In the genomic region with DNA sequence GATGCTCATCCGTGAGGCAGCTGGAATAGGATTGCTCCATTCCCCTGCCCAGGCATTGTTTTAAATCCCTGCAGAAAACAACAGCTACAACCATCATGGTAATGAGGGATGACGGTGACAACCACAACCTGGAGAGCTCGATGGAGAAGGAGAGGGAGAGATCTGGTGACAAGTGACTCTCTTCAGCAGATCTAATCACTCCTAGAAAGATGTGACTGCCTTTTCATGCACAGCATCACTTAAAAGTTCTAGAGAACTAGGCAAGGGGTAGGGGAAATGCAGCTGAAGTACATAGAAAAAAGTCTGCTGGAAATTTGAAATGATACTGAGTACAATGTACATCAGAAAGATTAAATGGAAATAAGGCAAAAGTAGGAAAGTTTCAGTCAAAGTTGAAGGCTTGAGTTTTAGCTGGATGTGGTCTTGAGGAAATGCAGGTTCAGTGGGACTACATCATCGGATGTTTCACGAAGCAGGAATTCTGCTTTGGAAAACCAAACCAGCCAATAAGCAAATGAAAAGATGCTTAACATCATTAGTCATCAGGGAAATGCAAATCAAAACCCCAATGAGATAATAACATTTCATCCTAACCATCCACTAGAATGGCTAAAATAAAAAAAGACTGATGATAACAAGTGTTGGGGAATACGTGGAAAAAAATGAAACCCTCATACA, we compare ENCODE assay signal across 9 cellular contexts. TPM values are rescaled to one million over a fixed set of nuclear protein-coding genes. Genes with fewer than 3 reads are reported as not detected.
DNase-seq lines count a peak whose midpoint lies in the region; ATAC-seq and TF ChIP-seq lines count a peak whose summit lies in the region.
"Had no signal": no experiment of that assay in that cellular context is flagged by ENCODE, and none has a peak within 500 bp of the region (broad histone marks: within the 10 kb centered on the region; RNA-seq: fewer than 3 reads in every experiment).

No MANE protein-coding gene starts in this region.

- peaks cover 74% of the 10 kb centered on the region for H3K4me1 Mint-ChIP-seq in activated T-cell treated with anti-CD3 and anti-CD28 coated beads, Interleukin-2, amount 50 U/mL, for 4 hours (ENCODE audit: low read depth)
- H3K4me1 Mint-ChIP-seq in stimulated activated naive CD8-positive, alpha-beta T cell treated with anti-CD3 and anti-CD28 coated beads, Interleukin-15, amount 100 ng/mL, for 72 hours, result peaks cover 65% of the 10 kb centered on the region

- peak in 1 of 2 donors; percentile 16 for ATAC-seq in activated T-cell treated with anti-CD3 and anti-CD28 coated beads, Interleukin-2, amount 50 U/mL, for 4 hours
- ATAC-seq in stimulated activated naive CD8-positive, alpha-beta T cell treated with anti-CD3 and anti-CD28 coated beads, Interleukin-15, amount 100 ng/mL, for 72 hours, result no peak
- ATAC-seq in GM19455 (IDR thresholded peaks at IDR 0.05; ENCODE audit: unreplicated experiment) (no peak), GM18909 (IDR thresholded peaks at IDR 0.05; ENCODE audit: poor library complexity, unreplicated experiment) (no peak)

- peak overlapping the region; percentile 33 for H3K4me3 Mint-ChIP-seq in activated T-cell treated with anti-CD3 and anti-CD28 coated beads, Interleukin-2, amount 50 U/mL, for 4 hours
- H3K4me3 Mint-ChIP-seq in stimulated activated naive CD8-positive, alpha-beta T cell treated with anti-CD3 and anti-CD28 coated beads, Interleukin-15, amount 100 ng/mL, for 72 hours, result peak overlapping the region; percentile 45 to 52

- peak overlapping the region; percentile 48; the same call in 1 of the 2 replicates for H2AFZ ChIP-seq in OCI-LY7 (ENCODE audit: low read length)

- DNase-seq in activated T-cell treated with anti-CD3 and anti-CD28 coated beads, Interleukin-2, amount 50 U/mL, for 4 hours, result no peak
- no peak for DNase-seq in activated T-cell treated with anti-CD3 and anti-CD28 coated beads, Interleukin-2, amount 50 U/mL, for 1 hour
- DNase-seq in OCI-LY7 (ENCODE audit: low spot score) (no peak), brain microvascular endothelial cell (peak; percentile 18), NCI-H187 treated with DMSO at 0.1 percent for 48 hours (lab: John Stamatoyannopoulos, UW) (no peak)
- DNase-seq in stimulated activated naive CD8-positive, alpha-beta T cell treated with anti-CD3 and anti-CD28 coated beads, Interleukin-15, amount 100 ng/mL, for 72 hours, result no peak
- DNase-seq: left cardiac atrium had no signal

- H3K79me2 ChIP-seq in OCI-LY7 (ENCODE audit: insufficient read depth, low read depth, low read length), result no peaks in the 10 kb centered on the region

- H3K9me3 ChIP-seq in OCI-LY7 (ENCODE audit: low read length), result no peaks in the 10 kb centered on the region

- H3K9me3 Mint-ChIP-seq in activated T-cell treated with anti-CD3 and anti-CD28 coated beads, Interleukin-2, amount 50 U/mL, for 4 hours, result no peaks in the 10 kb centered on the region
- no peaks in the 10 kb centered on the region for H3K9me3 Mint-ChIP-seq in stimulated activated naive CD8-positive, alpha-beta T cell treated with anti-CD3 and anti-CD28 coated beads, Interleukin-15, amount 100 ng/mL, for 72 hours

- H3K4me3 ChIP-seq in OCI-LY7 (ENCODE audit: low read depth, low read length, poor library complexity, severe bottlenecking), result peak overlapping the region; percentile 39
- H3K4me3 ChIP-seq in brain microvascular endothelial cell (ENCODE audit: low read depth, low read length), result no peak overlapping the region

- no peaks in the 10 kb centered on the region for H3K9me2 ChIP-seq in OCI-LY7 (ENCODE audit: insufficient read depth, low read length)

- CTCF ChIA-PET in OCI-LY7 (lab: Charles Lee; ENCODE audit: unreplicated experiment), result interaction anchor here (0.6 kb wide), 1 partner anchor 29 kb away, joined by 3 read pairs; no protein-coding TSS in a partner anchor

- no peaks in the 10 kb centered on the region for H4K20me1 ChIP-seq in OCI-LY7 (ENCODE audit: insufficient read depth, low read length)

- H3K4me2 ChIP-seq in OCI-LY7 (ENCODE audit: low read length), result peak overlapping the region; percentile 67

- intact Hi-C loops in OCI-LY7 (cut with micrococcal nuclease; ENCODE audit: unreplicated experiment), result loop anchor here (2.0 to 10.0 kb wide), 3 partner anchors 35 to 363 kb away; a partner anchor contains a TSS

- no peaks in the 10 kb centered on the region for H3K27me3 Mint-ChIP-seq in activated T-cell treated with anti-CD3 and anti-CD28 coated beads, Interleukin-2, amount 50 U/mL, for 4 hours (ENCODE audit: low read depth)
- H3K27me3 Mint-ChIP-seq in stimulated activated naive CD8-positive, alpha-beta T cell treated with anti-CD3 and anti-CD28 coated beads, Interleukin-15, amount 100 ng/mL, for 72 hours, result no peaks in the 10 kb centered on the region

- H3K36me3 ChIP-seq in OCI-LY7 (ENCODE audit: insufficient read depth, low read length) (no peaks in the 10 kb centered on the region), brain microvascular endothelial cell (replicated peaks) (no peaks in the 10 kb centered on the region)

- POLR2A ChIA-PET in OCI-LY7 (lab: Charles Lee), result interaction anchor here (0.6 to 3.1 kb wide), 4 partner anchors 40 to 180 kb away, joined by 3 to 10 read pairs (median 5); no protein-coding TSS in a partner anchor

- H3K27ac Mint-ChIP-seq in stimulated activated naive CD8-positive, alpha-beta T cell treated with anti-CD3 and anti-CD28 coated beads, Interleukin-15, amount 100 ng/mL, for 72 hours, result peak overlapping the region; percentile 68

- BruUV-seq in OCI-LY7 (replicated peaks; lab: Mats Ljungman, UMichigan), result no TSS peak

- H3K4me1 ChIP-seq in OCI-LY7 (ENCODE audit: insufficient read depth, low read length, poor library complexity, severe bottlenecking), result peaks cover 58% of the 10 kb centered on the region

- in situ Hi-C loops in brain microvascular endothelial cell (cut with HindIII; ENCODE audit: low pct_ligation_motif_present, low sequenced_read_pairs), result no loop called here

- TF ChIP-seq CTCF in OCI-LY7 (conservative IDR thresholded peaks at IDR 0.05; ENCODE audit: low read length) (no peak), brain microvascular endothelial cell (IDR thresholded peaks at IDR 0.05; ENCODE audit: low read depth, low read length, missing control alignments) (no peak)

- peak overlapping the region; percentile 66 for H3K27ac ChIP-seq in OCI-LY7 (ENCODE audit: low read depth, low read length, poor library complexity, severe bottlenecking)
- H3K27ac ChIP-seq in brain microvascular endothelial cell, result no peak overlapping the region

- H3K27me3 ChIP-seq in brain microvascular endothelial cell (replicated peaks), result no peaks in the 10 kb centered on the region

- H3K36me3 Mint-ChIP-seq in activated T-cell treated with anti-CD3 and anti-CD28 coated beads, Interleukin-2, amount 50 U/mL, for 4 hours (ENCODE audit: insufficient read depth), result no peaks in the 10 kb centered on the region

RNA-seq across cellular contexts. Expression of a gene that starts 6.8 kb away (rescaled TPM):
- total RNA-seq in activated T-cell treated with anti-CD3 and anti-CD28 coated beads, Interleukin-2, amount 50 U/mL, for 4 hours, result 10 to 100 TPM; 48.6 to 55.7 (median 52.1) TPM
- 18.6 and 22.3 TPM in 2 replicates for total RNA-seq in OCI-LY7 (2014; rRNA removed; shearing (Covaris generic))
- total RNA-seq in OCI-LY7 (2022), result 37.7 and 43.8 TPM in 2 replicates
